8 cellular contexts compared by ENCODE assay signal in the genomic region with DNA sequence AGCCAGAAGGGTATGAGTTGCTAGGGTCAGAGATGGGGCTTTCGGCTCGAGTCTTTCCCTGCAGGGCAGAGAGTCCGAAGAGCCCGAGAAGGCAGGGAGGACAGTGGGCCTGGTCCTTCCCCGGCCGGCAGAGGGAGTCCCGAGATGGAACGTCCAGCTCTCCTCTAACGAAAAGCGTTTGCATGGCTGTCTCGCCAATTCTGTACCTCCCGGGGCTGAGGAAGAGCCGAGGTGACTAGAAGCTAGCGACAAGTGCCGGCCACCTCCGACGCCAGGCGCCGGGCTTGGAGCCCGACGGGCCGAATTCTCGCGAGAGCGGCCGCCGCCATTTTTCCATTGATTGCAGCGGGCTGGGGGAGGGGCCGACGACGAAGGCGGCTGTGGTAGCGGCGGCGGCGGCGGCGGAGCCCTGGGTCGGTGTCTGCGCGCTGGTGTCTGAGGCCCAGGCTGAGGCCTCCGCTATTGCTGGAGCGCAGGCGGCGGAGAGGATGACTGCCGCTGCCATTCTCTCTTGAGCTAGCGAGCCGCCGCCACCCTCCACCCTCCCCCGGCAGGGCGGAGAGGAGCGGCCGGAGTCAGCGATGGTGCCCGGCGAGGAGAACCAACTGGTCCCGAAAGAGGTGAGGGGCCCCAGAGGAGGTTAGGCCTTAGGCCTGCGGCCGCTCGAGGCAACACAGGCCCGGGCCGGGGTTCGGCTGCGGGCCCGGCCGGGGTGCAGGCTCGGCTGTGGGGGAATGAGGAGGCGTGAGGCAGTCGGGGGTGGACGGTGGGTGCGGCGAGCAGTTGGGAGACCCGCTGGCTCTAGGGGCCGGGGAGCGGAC. TPM values are rescaled to one million over a fixed set of nuclear protein-coding genes. Genes with fewer than 3 reads are reported as not detected.
DNase-seq lines count a peak whose midpoint lies in the region; ATAC-seq and TF ChIP-seq lines count a peak whose summit lies in the region.

A gene with protein sequence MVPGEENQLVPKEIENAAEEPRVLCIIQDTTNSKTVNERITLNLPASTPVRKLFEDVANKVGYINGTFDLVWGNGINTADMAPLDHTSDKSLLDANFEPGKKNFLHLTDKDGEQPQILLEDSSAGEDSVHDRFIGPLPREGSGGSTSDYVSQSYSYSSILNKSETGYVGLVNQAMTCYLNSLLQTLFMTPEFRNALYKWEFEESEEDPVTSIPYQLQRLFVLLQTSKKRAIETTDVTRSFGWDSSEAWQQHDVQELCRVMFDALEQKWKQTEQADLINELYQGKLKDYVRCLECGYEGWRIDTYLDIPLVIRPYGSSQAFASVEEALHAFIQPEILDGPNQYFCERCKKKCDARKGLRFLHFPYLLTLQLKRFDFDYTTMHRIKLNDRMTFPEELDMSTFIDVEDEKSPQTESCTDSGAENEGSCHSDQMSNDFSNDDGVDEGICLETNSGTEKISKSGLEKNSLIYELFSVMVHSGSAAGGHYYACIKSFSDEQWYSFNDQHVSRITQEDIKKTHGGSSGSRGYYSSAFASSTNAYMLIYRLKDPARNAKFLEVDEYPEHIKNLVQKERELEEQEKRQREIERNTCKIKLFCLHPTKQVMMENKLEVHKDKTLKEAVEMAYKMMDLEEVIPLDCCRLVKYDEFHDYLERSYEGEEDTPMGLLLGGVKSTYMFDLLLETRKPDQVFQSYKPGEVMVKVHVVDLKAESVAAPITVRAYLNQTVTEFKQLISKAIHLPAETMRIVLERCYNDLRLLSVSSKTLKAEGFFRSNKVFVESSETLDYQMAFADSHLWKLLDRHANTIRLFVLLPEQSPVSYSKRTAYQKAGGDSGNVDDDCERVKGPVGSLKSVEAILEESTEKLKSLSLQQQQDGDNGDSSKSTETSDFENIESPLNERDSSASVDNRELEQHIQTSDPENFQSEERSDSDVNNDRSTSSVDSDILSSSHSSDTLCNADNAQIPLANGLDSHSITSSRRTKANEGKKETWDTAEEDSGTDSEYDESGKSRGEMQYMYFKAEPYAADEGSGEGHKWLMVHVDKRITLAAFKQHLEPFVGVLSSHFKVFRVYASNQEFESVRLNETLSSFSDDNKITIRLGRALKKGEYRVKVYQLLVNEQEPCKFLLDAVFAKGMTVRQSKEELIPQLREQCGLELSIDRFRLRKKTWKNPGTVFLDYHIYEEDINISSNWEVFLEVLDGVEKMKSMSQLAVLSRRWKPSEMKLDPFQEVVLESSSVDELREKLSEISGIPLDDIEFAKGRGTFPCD (N-terminal part only) (plus strand): TSS at position 368 of the 821 bp plus-strand sequence. CDS start 214 bp downstream, at position 582.

- no peaks in the 10 kb centered on the region for H3K36me3 ChIP-seq in CD8-positive, alpha-beta T cell (ENCODE audit: insufficient read depth, low read length)
- no peaks in the 10 kb centered on the region for H3K36me3 ChIP-seq in ectodermal cell (ENCODE audit: control insufficient read depth, insufficient read depth, low read length)
- H3K36me3 ChIP-seq in lower lobe of right lung, result no peaks in the 10 kb centered on the region

- peak within 1 kb of the TSS; percentile 92 for H3K4me3 ChIP-seq in CD8-positive, alpha-beta T cell (ENCODE audit: low read depth, low read length)
- peak within 1 kb of the TSS; percentile 80 for H3K4me3 ChIP-seq in ectodermal cell (ENCODE audit: insufficient read depth, low read depth, low read length)
- H3K4me3 ChIP-seq in lower lobe of right lung, result peak within 1 kb of the TSS; percentile 72

- peaks cover 26% of the 10 kb centered on the region for H3K4me1 Mint-ChIP-seq in CD8-positive, alpha-beta T cell (ENCODE audit: low read depth)
- peaks cover 25% of the 10 kb centered on the region for H3K4me1 Mint-ChIP-seq in activated CD4-positive, alpha-beta memory T cell treated with anti-CD3 and anti-CD28 coated beads for 36 hours (ENCODE audit: low read depth)

- WGBS in ectodermal cell, 2 experiments, result 0 to 1% methylated on average over 75 of the region's 75 CpGs

- H3K9me3 Mint-ChIP-seq in CD8-positive, alpha-beta T cell, result no peaks in the 10 kb centered on the region
- H3K9me3 Mint-ChIP-seq in activated CD4-positive, alpha-beta memory T cell treated with anti-CD3 and anti-CD28 coated beads for 36 hours, result no peaks in the 10 kb centered on the region

- H3K4me1 ChIP-seq in CD8-positive, alpha-beta T cell (ENCODE audit: insufficient read depth, low read length), result peaks cover 37% of the 10 kb centered on the region
- H3K4me1 ChIP-seq in ectodermal cell (ENCODE audit: control insufficient read depth, insufficient read depth, low read length) (peaks cover 17% of the 10 kb centered on the region), lower lobe of right lung (peaks cover 41% of the 10 kb centered on the region)

- peaks cover 6% of the 10 kb centered on the region for H3K27me3 Mint-ChIP-seq in CD8-positive, alpha-beta T cell (ENCODE audit: low read depth)
- no peaks in the 10 kb centered on the region for H3K27me3 Mint-ChIP-seq in activated CD4-positive, alpha-beta memory T cell treated with anti-CD3 and anti-CD28 coated beads for 36 hours

- intact Hi-C loops in CD8-positive, alpha-beta T cell (cut with DNase I, micrococcal nuclease), result loop anchor here (1.0 to 10.0 kb wide), 14 partner anchors 7 to 1825 kb away; partner anchors contain the start of genes AMPD3 (in 2 of the 2), BMAL1 (in 2 of the 2), EIF4G2 (in 2 of the 2) and ZBED5 (in 2 of the 2)
- intact Hi-C loops in activated CD4-positive, alpha-beta memory T cell treated with anti-CD3 and anti-CD28 coated beads for 36 hours (cut with micrococcal nuclease), result loop anchor here (2.0 to 10.0 kb wide), 12 partner anchors 23 to 1445 kb away; partner anchors contain the start of genes AMPD3, CTR9, GALNT18 and MICAL2
- intact Hi-C loops in lower lobe of right lung (cut with DNase I), result no loop called here

- H3K27ac ChIP-seq in CD8-positive, alpha-beta T cell (ENCODE audit: low read depth, low read length), result peak within 1 kb of the TSS; percentile 95
- H3K27ac ChIP-seq in ectodermal cell (ENCODE audit: insufficient read depth, low read depth, low read length, poor library complexity, severe bottlenecking) (peak within 1 kb of the TSS; percentile 90), lower lobe of right lung (peak within 1 kb of the TSS; percentile 97)

- ATAC-seq in CD8-positive, alpha-beta T cell, result peak; percentile 79
- peak; percentile 68 for ATAC-seq in GM19452 (IDR thresholded peaks at IDR 0.05; ENCODE audit: unreplicated experiment)
- peak; percentile 77 for ATAC-seq in HG03571 (IDR thresholded peaks at IDR 0.05; ENCODE audit: unreplicated experiment)
- ATAC-seq in lower lobe of right lung, result peak; percentile 93 to 94

- POLR2A ChIA-PET in CD8-positive, alpha-beta T cell (lab: Charles Lee), result interaction anchor here (0.7 to 3.3 kb wide), 9 partner anchors 14 to 1621 kb away, joined by 3 to 26 read pairs (median 4); partner anchors contain the start of genes BTBD10 and EIF4G2
- POLR2A ChIA-PET in activated CD4-positive, alpha-beta memory T cell treated with anti-CD3 and anti-CD28 coated beads for 36 hours (lab: Charles Lee), result interaction anchor here (1.2 to 3.6 kb wide), 4 partner anchors 15 to 1033 kb away, joined by 3 to 25 read pairs (median 6); partner anchors contain the start of gene EIF4G2

- H3K9me3 ChIP-seq in CD8-positive, alpha-beta T cell (ENCODE audit: low read length), result no peaks in the 10 kb centered on the region
- H3K9me3 ChIP-seq in ectodermal cell (ENCODE audit: control insufficient read depth, low read length) (no peaks in the 10 kb centered on the region), lower lobe of right lung (no peaks in the 10 kb centered on the region)

- peak; percentile 46 for TF ChIP-seq CTCF in CD8-positive, alpha-beta T cell (IDR thresholded peaks at IDR 0.05)
- peak; percentile 61 for TF ChIP-seq CTCF in lower lobe of right lung (IDR thresholded peaks at IDR 0.05)

- peak; percentile 90 to 98 (median 94) for DNase-seq in CD8-positive, alpha-beta T cell
- DNase-seq in NCI-H82 (lab: John Stamatoyannopoulos, UW), result peak; percentile 87
- peak; percentile 95 for DNase-seq in activated CD4-positive, alpha-beta memory T cell treated with anti-CD3 and anti-CD28 coated beads for 36 hours
- peak; percentile 93 for DNase-seq in lower lobe of right lung
- peak; percentile 82 to 93 (median 88) for DNase-seq in stimulated activated CD4-positive, alpha-beta T cell treated with anti-CD3 and anti-CD28 coated beads, TNF-alpha, amount 100 ng/mL, for 24 hours (ENCODE audit: low read depth in 3 of 3)

- H3K4me3 Mint-ChIP-seq in CD8-positive, alpha-beta T cell, result no peak within 1 kb of the TSS
- H3K4me3 Mint-ChIP-seq in activated CD4-positive, alpha-beta memory T cell treated with anti-CD3 and anti-CD28 coated beads for 36 hours, result no peak within 1 kb of the TSS

- no peak within 1 kb of the TSS for H3K27ac Mint-ChIP-seq in CD8-positive, alpha-beta T cell
- H3K27ac Mint-ChIP-seq in activated CD4-positive, alpha-beta memory T cell treated with anti-CD3 and anti-CD28 coated beads for 36 hours, result no peak within 1 kb of the TSS

- no peaks in the 10 kb centered on the region for H3K27me3 ChIP-seq in CD8-positive, alpha-beta T cell (ENCODE audit: insufficient read depth, low read length)
- H3K27me3 ChIP-seq in ectodermal cell (ENCODE audit: control insufficient read depth, insufficient read depth, low read length, poor library complexity, severe bottlenecking) (no peaks in the 10 kb centered on the region), lower lobe of right lung (ENCODE audit: low read depth) (no peaks in the 10 kb centered on the region)

- H3K36me3 Mint-ChIP-seq in CD8-positive, alpha-beta T cell, result peaks cover 2% of the 10 kb centered on the region
- no peaks in the 10 kb centered on the region for H3K36me3 Mint-ChIP-seq in activated CD4-positive, alpha-beta memory T cell treated with anti-CD3 and anti-CD28 coated beads for 36 hours

- CTCF ChIA-PET in CD8-positive, alpha-beta T cell (lab: Charles Lee), result interaction anchor here (0.5 to 1.7 kb wide), 7 partner anchors 13 to 1506 kb away, joined by 3 to 6 read pairs (median 3); partner anchors contain the start of gene EIF4G2
- CTCF ChIA-PET in activated CD4-positive, alpha-beta memory T cell treated with anti-CD3 and anti-CD28 coated beads for 36 hours (lab: Charles Lee), result interaction anchor here (0.5 to 2.9 kb wide), 8 partner anchors 8 to 54 kb away, joined by 3 to 15 read pairs (median 3); no protein-coding TSS in a partner anchor

RNA-seq across cellular contexts. Expression of the gene that starts here (rescaled TPM):
- 100 to 1,000 TPM in 1 of 2 experiments, 10 to 100 TPM in 1; 93.4 to 100 TPM for total RNA-seq in CD8-positive, alpha-beta T cell
- total RNA-seq in activated CD4-positive, alpha-beta memory T cell treated with anti-CD3 and anti-CD28 coated beads for 36 hours, result 10 to 100 TPM; 58.5 to 64.0 TPM
- 41.5 TPM for polyA plus RNA-seq in ectodermal cell (2013, experiment 1 of 4)
- 46.9 TPM for polyA plus RNA-seq in ectodermal cell (2013, experiment 2 of 4)
- polyA plus RNA-seq in ectodermal cell (2013, experiment 3 of 4), result 43.1 TPM
- 45.4 TPM for polyA plus RNA-seq in ectodermal cell (2013, experiment 4 of 4)
- total RNA-seq in lower lobe of right lung, result 45.2 TPM

Comparison
In these comparisons a context has a peak if more than half of its experiments do, and no peak if none do; other contexts are left out.
1. Peak in every context shown above with its lines: DNase-seq, ATAC-seq, H3K4me3 ChIP-seq and H3K27ac ChIP-seq.